ENCODE assay signal across 14 cellular contexts in the genomic region with DNA sequence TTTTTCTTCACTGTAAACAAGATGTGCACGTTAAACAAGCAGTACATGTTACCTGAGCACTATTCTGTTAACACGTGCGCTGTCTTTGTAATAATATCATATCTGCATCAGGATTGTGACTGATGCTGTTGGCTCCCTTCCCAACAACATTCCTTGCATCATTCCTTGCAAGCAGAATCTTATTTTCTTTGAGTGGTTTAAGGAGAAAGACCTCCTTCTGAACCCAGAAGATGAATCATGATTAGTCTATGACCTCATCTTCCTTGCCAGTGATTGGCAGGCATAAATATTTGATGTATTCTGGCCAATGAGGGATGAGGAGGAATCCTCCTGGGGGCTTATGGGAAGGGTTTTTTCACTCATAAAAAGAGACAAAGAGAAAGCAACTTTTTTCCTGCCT. TPM values are rescaled to one million over a fixed set of nuclear protein-coding genes. Genes with fewer than 3 reads are reported as not detected.
A peak's percentile ranks its signal among the peaks of the same experiment; 100 is the strongest.
DNase-seq lines count a peak whose midpoint lies in the region; ATAC-seq and TF ChIP-seq lines count a peak whose summit lies in the region.
"Had no signal": no experiment of that assay in that cellular context is flagged by ENCODE, and none has a peak within 500 bp of the region (broad histone marks: within the 10 kb centered on the region; RNA-seq: fewer than 3 reads in every experiment).

No MANE protein-coding gene starts in this region.

- no peak overlapping the region for H3K4me3 ChIP-seq in neural progenitor cell
- H3K4me3 ChIP-seq: cardiac muscle cell, heart left ventricle, transverse colon had no signal

- H3K9ac ChIP-seq in neural progenitor cell: no peak overlapping the region

- TF ChIP-seq CTCF in RWPE1 (conservative IDR thresholded peaks at IDR 0.05; ENCODE audit: low read depth) (no peak), neural progenitor cell (IDR thresholded peaks at IDR 0.05) (no peak)

- H3K4me3 Mint-ChIP-seq in neural progenitor cell: no peak overlapping the region
- H3K4me3 Mint-ChIP-seq: T-helper 2 cell treated with Interferon-gamma antibody and Interleukin-4, amounts not matched to agents 5 μg/mL and 100 μg/mL, for 36 hours had no signal

- no peaks in the 10 kb centered on the region for H3K4me1 ChIP-seq in neural progenitor cell
- H3K4me1 ChIP-seq: heart left ventricle, transverse colon had no signal

- no peak overlapping the region for H2AFZ ChIP-seq in neural progenitor cell (replicated peaks)

- H3K27ac Mint-ChIP-seq in neural progenitor cell: no peak overlapping the region
- H3K27ac Mint-ChIP-seq: T-helper 2 cell treated with Interferon-gamma antibody and Interleukin-4, amounts not matched to agents 5 μg/mL and 100 μg/mL, for 36 hours had no signal

- POLR2A ChIA-PET in RWPE1 (lab: Yijun Ruan, JAX; ENCODE audit: low non-redundant PET): no interaction called here

- CTCF ChIA-PET in RWPE1 (lab: Yijun Ruan, JAX): no interaction called here

- H3K27me3 ChIP-seq in neural progenitor cell: no peaks in the 10 kb centered on the region
- H3K27me3 ChIP-seq: cardiac muscle cell, heart left ventricle, transverse colon had no signal

- no peaks in the 10 kb centered on the region for H3K79me2 ChIP-seq in neural progenitor cell (ENCODE audit: low read depth)

- ATAC-seq in HG03521 (IDR thresholded peaks at IDR 0.05; ENCODE audit: unreplicated experiment): no peak
- ATAC-seq: heart left ventricle had no signal

- H3K4me2 ChIP-seq in neural progenitor cell: no peak overlapping the region

- DNase-seq in EL: peak; percentile 94
- peak; percentile 86 for DNase-seq in RWPE1 (ENCODE audit: low spot score)
- peak; percentile 30 for DNase-seq in fibroblast of gingiva (ENCODE audit: low read depth)
- DNase-seq in pulmonary artery endothelial cell (ENCODE audit: low read depth, low spot score): peak; percentile 70
- DNase-seq in NCI-H1417 treated with DMSO at 0.1 percent for 48 hours (lab: John Stamatoyannopoulos, UW): no peak
- DNase-seq in neural progenitor cell (ENCODE audit: low spot score): no peak
- no peak for DNase-seq in activated gamma-delta T cell (lab: John Stamatoyannopoulos, UW)
- DNase-seq: heart left ventricle; NCI-H1048; NK-92 treated with Interleukin-12 subunit alpha and Interleukin-12 subunit beta, amount 100 ng/mL, for 24 hours; transverse colon had no signal

- no peaks in the 10 kb centered on the region for H3K9me3 Mint-ChIP-seq in neural progenitor cell
- H3K9me3 Mint-ChIP-seq: T-helper 2 cell treated with Interferon-gamma antibody and Interleukin-4, amounts not matched to agents 5 μg/mL and 100 μg/mL, for 36 hours had no signal

- no peaks in the 10 kb centered on the region for H3K9me3 ChIP-seq in neural progenitor cell (ENCODE audit: low read depth)
- H3K9me3 ChIP-seq: heart left ventricle, transverse colon had no signal

- H3K36me3 ChIP-seq in neural progenitor cell: no peaks in the 10 kb centered on the region
- H3K36me3 ChIP-seq: cardiac muscle cell, heart left ventricle, transverse colon had no signal

- H3F3A ChIP-seq in neural progenitor cell (ENCODE audit: low read depth): no peaks in the 10 kb centered on the region

- no peaks in the 10 kb centered on the region for H3K36me3 Mint-ChIP-seq in neural progenitor cell

- H3K27ac ChIP-seq in RWPE1: no peak overlapping the region
- no peak overlapping the region for H3K27ac ChIP-seq in neural progenitor cell
- H3K27ac ChIP-seq: cardiac muscle cell, heart left ventricle, transverse colon had no signal

- H3K4me1 Mint-ChIP-seq in neural progenitor cell: no peaks in the 10 kb centered on the region

- peaks cover 3% of the 10 kb centered on the region for H3K27me3 Mint-ChIP-seq in neural progenitor cell (ENCODE audit: insufficient read depth, low read depth)

- H4K20me1 ChIP-seq in neural progenitor cell (ENCODE audit: low read depth): no peaks in the 10 kb centered on the region

RNA-seq across cellular contexts. Expression of gene C11orf71, which starts 46.2 kb away (rescaled TPM):
- 3.2 and 5.0 TPM in 2 replicates for total RNA-seq in pulmonary artery endothelial cell
- total RNA-seq in neural progenitor cell (ENCODE audit: low replicate concordance): 6.6 and 6.8 TPM in 2 replicates

RNA-seq across cellular contexts. Expression of gene RBM7, which starts 46.4 kb away (rescaled TPM):
- total RNA-seq in pulmonary artery endothelial cell (49.8 and 59.9 TPM in 2 replicates), neural progenitor cell (ENCODE audit: low replicate concordance) (44.5 and 61.1 TPM in 2 replicates)

RNA-seq across cellular contexts. Expression of gene NNMT, which starts 57.9 kb away (rescaled TPM):
- total RNA-seq in pulmonary artery endothelial cell (346 and 362 TPM in 2 replicates), neural progenitor cell (ENCODE audit: low replicate concordance) (1.7 TPM in 1 of 2 replicates, not detected in the other)
- total RNA-seq: cardiac muscle cell had no signal

Comparison
In these comparisons a context has a peak if more than half of its experiments do, and no peak if none do; other contexts are left out.
1. DNase-seq: peak in EL (single experiment), RWPE1 (single experiment), fibroblast of gingiva (single experiment) and pulmonary artery endothelial cell (single experiment); none in NCI-H1417 treated with DMSO at 0.1 percent for 48 hours (single experiment), neural progenitor cell (single experiment) and activated gamma-delta T cell (single experiment).
2. RNA of gene NNMT, which starts 57.9 kb away (total RNA-seq): 346 to 362 TPM in pulmonary artery endothelial cell; 1.7 TPM in neural progenitor cell; every median in the first group is over 100 times any median in the second.